ENCODE assay signal across 8 cellular contexts in genomic region chr2:148643421-148643820, GRCh38. TPM values are rescaled to one million over a fixed set of nuclear protein-coding genes. Genes with fewer than 3 reads are reported as not detected.
DNase-seq lines count a peak whose midpoint lies in the region; ATAC-seq and TF ChIP-seq lines count a peak whose summit lies in the region.

No MANE protein-coding gene starts in this region.

- TF ChIP-seq POLR2A in prostate gland (IDR thresholded peaks at IDR 0.05) = no peak

- H3K27ac Mint-ChIP-seq in activated CD8-positive, alpha-beta T cell treated with anti-CD3 and anti-CD28 coated beads for 36 hours = peak overlapping the region; percentile 93
- H3K27ac Mint-ChIP-seq in naive thymus-derived CD4-positive, alpha-beta T cell = peak overlapping the region; percentile 81 to 97 (median 93)

- H3K4me3 ChIP-seq in naive thymus-derived CD4-positive, alpha-beta T cell (ENCODE audit: low read length) = peak overlapping the region; percentile 69
- peak overlapping the region in 1 of 2 donors; percentile 68 for H3K4me3 ChIP-seq in prostate gland

- peaks cover 0 to 7% (median 0%) of the 10 kb centered on the region in 3 experiments for H3K36me3 ChIP-seq in naive thymus-derived CD4-positive, alpha-beta T cell (ENCODE audit: control insufficient read depth in 2 of 3, insufficient read depth in 3 of 3, low read length in 3 of 3)
- H3K36me3 ChIP-seq in prostate gland = no peaks in the 10 kb centered on the region

- POLR2A ChIA-PET in activated CD8-positive, alpha-beta T cell treated with anti-CD3 and anti-CD28 coated beads for 36 hours (lab: Charles Lee) = interaction anchor here (0.7 to 1.6 kb wide), 9 partner anchors 9 to 122 kb away, joined by 3 to 6 read pairs (median 3); no protein-coding TSS in a partner anchor
- POLR2A ChIA-PET in naive thymus-derived CD4-positive, alpha-beta T cell (lab: Charles Lee) = interaction anchor here (0.7 to 2.4 kb wide), 8 partner anchors 13 to 134 kb away, joined by 3 to 15 read pairs (median 4); no protein-coding TSS in a partner anchor

- CTCF ChIA-PET in activated CD8-positive, alpha-beta T cell treated with anti-CD3 and anti-CD28 coated beads for 36 hours (lab: Charles Lee) = interaction anchor here (0.8 to 1.4 kb wide), 6 partner anchors 13 to 141 kb away, joined by 3 to 6 read pairs (median 3); no protein-coding TSS in a partner anchor
- CTCF ChIA-PET in naive thymus-derived CD4-positive, alpha-beta T cell (lab: Charles Lee) = interaction anchor here (1.4 kb wide), 1 partner anchor 91 kb away, joined by 3 read pairs; no protein-coding TSS in a partner anchor

- H3K9me3 Mint-ChIP-seq in activated CD8-positive, alpha-beta T cell treated with anti-CD3 and anti-CD28 coated beads for 36 hours = no peaks in the 10 kb centered on the region
- H3K9me3 Mint-ChIP-seq in naive thymus-derived CD4-positive, alpha-beta T cell = peaks cover 0 to 3% (median 0%) of the 10 kb centered on the region in 11 donors

- H3K4me1 Mint-ChIP-seq in activated CD8-positive, alpha-beta T cell treated with anti-CD3 and anti-CD28 coated beads for 36 hours (ENCODE audit: low read depth) = peaks cover 27% of the 10 kb centered on the region
- peaks cover 18 to 32% (median 25%) of the 10 kb centered on the region in 7 donors for H3K4me1 Mint-ChIP-seq in naive thymus-derived CD4-positive, alpha-beta T cell

- peak; percentile 39 for ATAC-seq in HG02870 (IDR thresholded peaks at IDR 0.05; ENCODE audit: unreplicated experiment)
- peak; percentile 9 for ATAC-seq in activated CD8-positive, alpha-beta T cell treated with anti-CD3 and anti-CD28 coated beads for 36 hours
- ATAC-seq in naive thymus-derived CD4-positive, alpha-beta T cell = no peak

- H3K4me1 ChIP-seq in naive thymus-derived CD4-positive, alpha-beta T cell (ENCODE audit: control insufficient read depth in 2 of 2, insufficient read depth in 2 of 2, low read length in 2 of 2) = peaks cover 14 to 16% of the 10 kb centered on the region in 2 donors
- peaks cover 4% of the 10 kb centered on the region for H3K4me1 ChIP-seq in prostate gland (replicated peaks)

- peak overlapping the region; percentile 84 for H3K4me3 Mint-ChIP-seq in activated CD8-positive, alpha-beta T cell treated with anti-CD3 and anti-CD28 coated beads for 36 hours
- peak overlapping the region; percentile 79 to 99 (median 96) for H3K4me3 Mint-ChIP-seq in naive thymus-derived CD4-positive, alpha-beta T cell

- DNase-seq in NCI-H82 (lab: John Stamatoyannopoulos, UW) (peak; percentile 19), NCI-H82 treated with DMSO at 0.1 percent for 48 hours (lab: John Stamatoyannopoulos, UW; ENCODE audit: unreplicated experiment) (no peak), NCI-H1436 treated with DMSO at 0.1 percent for 48 hours (lab: John Stamatoyannopoulos, UW) (no peak), prostate gland (ENCODE audit: low spot score) (no peak), cerebellum (ENCODE audit: low spot score) (no peak)
- DNase-seq in activated CD8-positive, alpha-beta T cell treated with anti-CD3 and anti-CD28 coated beads for 36 hours = no peak
- DNase-seq in naive thymus-derived CD4-positive, alpha-beta T cell = no peak

- WGBS in prostate gland = 31% methylated on average over 5 of the region's 5 CpGs

- H3K27me3 Mint-ChIP-seq in activated CD8-positive, alpha-beta T cell treated with anti-CD3 and anti-CD28 coated beads for 36 hours = peaks cover 5% of the 10 kb centered on the region
- peaks cover 0 to 16% (median 0%) of the 10 kb centered on the region in 5 donors for H3K27me3 Mint-ChIP-seq in naive thymus-derived CD4-positive, alpha-beta T cell

- intact Hi-C loops in activated CD8-positive, alpha-beta T cell treated with anti-CD3 and anti-CD28 coated beads for 36 hours (cut with micrococcal nuclease) = loop anchor here (5.0 to 10.0 kb wide), 3 partner anchors 121 to 619 kb away; partner anchors contain the start of genes KIF5C, MBD5 and ORC4
- intact Hi-C loops in naive thymus-derived CD4-positive, alpha-beta T cell (cut with micrococcal nuclease) = loop anchor here in 1 of 2 donors (1.0 to 10.0 kb wide), 3 partner anchors 40 to 1381 kb away; no protein-coding TSS in a partner anchor
- intact Hi-C loops in prostate gland (cut with DNase I) = loop anchor here (10.0 kb wide), 3 partner anchors 231 to 619 kb away; partner anchors contain the start of genes KIF5C, MBD5 and ORC4

- peak overlapping the region; percentile 94 for H3K27ac ChIP-seq in naive thymus-derived CD4-positive, alpha-beta T cell (ENCODE audit: low read depth, low read length)
- H3K27ac ChIP-seq in prostate gland = no peak overlapping the region

- H3K9me3 ChIP-seq in naive thymus-derived CD4-positive, alpha-beta T cell (ENCODE audit: control insufficient read depth in 2 of 3, low read length in 3 of 3) = no peaks in the 10 kb centered on the region
- H3K9me3 ChIP-seq in prostate gland = no peaks in the 10 kb centered on the region

- no peak for TF ChIP-seq CTCF in activated CD8-positive, alpha-beta T cell treated with anti-CD3 and anti-CD28 coated beads for 36 hours (IDR thresholded peaks at IDR 0.05)
- no peak for TF ChIP-seq CTCF in prostate gland (IDR thresholded peaks at IDR 0.05)

- H3K27me3 ChIP-seq in naive thymus-derived CD4-positive, alpha-beta T cell (ENCODE audit: control insufficient read depth in 2 of 2, insufficient read depth in 2 of 2, low read length in 2 of 2) = no peaks in the 10 kb centered on the region
- no peaks in the 10 kb centered on the region for H3K27me3 ChIP-seq in prostate gland (replicated peaks; ENCODE audit: insufficient read depth)

- H3K36me3 Mint-ChIP-seq in activated CD8-positive, alpha-beta T cell treated with anti-CD3 and anti-CD28 coated beads for 36 hours (ENCODE audit: low read depth) = peaks cover 3% of the 10 kb centered on the region
- H3K36me3 Mint-ChIP-seq in naive thymus-derived CD4-positive, alpha-beta T cell = peaks cover 3 to 6% (median 3%) of the 10 kb centered on the region in 5 donors

RNA-seq across cellular contexts. Expression of gene EPC2, which starts 1.1 kb away (rescaled TPM):
- total RNA-seq in activated CD8-positive, alpha-beta T cell treated with anti-CD3 and anti-CD28 coated beads for 36 hours = 10 to 100 TPM; 19.3 to 20.0 TPM
- 10 to 100 TPM; 40.7 to 91.0 (median 80.1) TPM for total RNA-seq in naive thymus-derived CD4-positive, alpha-beta T cell
- polyA plus RNA-seq in naive thymus-derived CD4-positive, alpha-beta T cell = 1 to 10 TPM; 3.9 to 4.0 TPM
- 10 to 100 TPM; 27.2 to 40.2 TPM for total RNA-seq in prostate gland
- 77.9 TPM for total RNA-seq in cerebellum
